19 cellular contexts compared by ENCODE assay signal in the genomic region with DNA sequence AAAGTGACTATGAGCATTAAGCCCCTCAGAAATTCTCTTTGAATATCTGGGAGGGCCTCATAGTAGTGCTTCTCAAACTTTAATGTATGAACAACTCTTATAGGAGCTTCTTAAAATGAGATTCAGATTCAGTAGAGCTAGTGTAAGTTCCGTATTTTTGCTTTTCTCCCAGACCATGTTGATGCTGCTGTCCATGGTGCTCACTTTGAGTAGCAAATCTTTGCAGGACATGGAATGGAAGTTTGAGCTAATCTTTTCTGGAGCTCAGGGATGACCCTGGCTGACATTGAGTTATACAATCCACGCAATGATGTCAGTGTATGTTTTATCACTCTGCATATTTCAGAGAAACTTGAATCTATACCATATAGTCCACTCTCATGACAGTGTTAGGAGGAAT.
DNase-seq lines count a peak whose midpoint lies in the region; ATAC-seq and TF ChIP-seq lines count a peak whose summit lies in the region.
"Had no signal": no experiment of that assay in that cellular context is flagged by ENCODE, and none has a peak within 500 bp of the region (broad histone marks: within the 10 kb centered on the region; RNA-seq: fewer than 3 reads in every experiment).

No MANE protein-coding gene starts in this region.

- H3K4me1 ChIP-seq in breast epithelium, result no peaks in the 10 kb centered on the region
- H3K4me1 ChIP-seq: tibial nerve had no signal

- H3K27ac ChIP-seq in breast epithelium (no peak overlapping the region), SK-N-MC (no peak overlapping the region)
- H3K27ac ChIP-seq: C4-2B, tibial nerve had no signal

- H3K9me3 Mint-ChIP-seq in T-cell, result peaks cover 3 to 8% (median 3%) of the 10 kb centered on the region in 3 donors
- H3K9me3 Mint-ChIP-seq: T-helper 2 cell treated with Interferon-gamma antibody and Interleukin-4, amounts not matched to agents 5 μg/mL and 100 μg/mL, for 36 hours had no signal

- H3K4me1 Mint-ChIP-seq in T-cell, result no peaks in the 10 kb centered on the region
- H3K4me1 Mint-ChIP-seq: activated CD4-positive, alpha-beta T cell treated with anti-CD3 and anti-CD28 coated beads for 36 hours had no signal

- TF ChIP-seq CTCF in breast epithelium (IDR thresholded peaks at IDR 0.05) (no peak), fibroblast of pulmonary artery (IDR thresholded peaks at IDR 0.05; ENCODE audit: low read length, missing control alignments) (no peak)

- intact Hi-C loops in breast epithelium (cut with DNase I; ENCODE audit: low total_unique reads), result no loop called here

- H3K9ac ChIP-seq in SK-N-MC (ENCODE audit: insufficient read length), result no peak overlapping the region

- H3K27ac Mint-ChIP-seq in T-cell, result no peak overlapping the region
- H3K27ac Mint-ChIP-seq: activated CD4-positive, alpha-beta T cell treated with anti-CD3 and anti-CD28 coated beads for 36 hours; T-helper 2 cell treated with Interferon-gamma antibody and Interleukin-4, amounts not matched to agents 5 μg/mL and 100 μg/mL, for 36 hours had no signal

- CTCF ChIA-PET in T-cell (lab: Charles Lee), result no interaction called here

- ATAC-seq in HG03045 (IDR thresholded peaks at IDR 0.05; ENCODE audit: unreplicated experiment), result no peak
- ATAC-seq in T-cell (replicated peaks in 1 of 4), result no peak
- ATAC-seq: activated CD4-positive, alpha-beta T cell treated with anti-CD3 and anti-CD28 coated beads for 36 hours; left colon; right cardiac atrium had no signal

- H3K36me3 ChIP-seq in breast epithelium (no peaks in the 10 kb centered on the region), SK-N-MC (ENCODE audit: insufficient read depth, low read length) (no peaks in the 10 kb centered on the region)
- H3K36me3 ChIP-seq: tibial nerve had no signal

- H3K27me3 ChIP-seq in breast epithelium, result no peaks in the 10 kb centered on the region
- H3K27me3 ChIP-seq: tibial nerve had no signal

- no peaks in the 10 kb centered on the region for H3K27me3 Mint-ChIP-seq in T-cell
- H3K27me3 Mint-ChIP-seq: activated CD4-positive, alpha-beta T cell treated with anti-CD3 and anti-CD28 coated beads for 36 hours had no signal

- DNase-seq in T47D (ENCODE audit: low read depth in 1 of 2, low spot score in 1 of 2) (peak; percentile 7 to 65), breast epithelium (ENCODE audit: low spot score in 2 of 2) (no peak), SK-N-MC (ENCODE audit: low read depth, low spot score) (peak; percentile 10), fibroblast of pulmonary artery (ENCODE audit: low read depth) (peak; percentile 4), kidney glomerular epithelial cell (lab: John Stamatoyannopoulos, UW) (no peak), T-cell (no peak)
- no peak for DNase-seq in activated CD4-positive, CD25-positive, alpha-beta regulatory T cell (lab: John Stamatoyannopoulos, UW)
- DNase-seq: activated CD4-positive, alpha-beta T cell treated with anti-CD3 and anti-CD28 coated beads for 36 hours; activated effector memory CD4-positive, alpha-beta T cell treated with Interleukin-2 at 50 U/mL for 16 hours; left colon; MM.1S; NCI-H1694 treated with DMSO at 0.1 percent for 48 hours; NCI-H2227 treated with DMSO at 0.1 percent for 48 hours; right cardiac atrium; stimulated activated naive CD4-positive, alpha-beta T cell had no signal

- no peak overlapping the region for H3K4me3 ChIP-seq in breast epithelium
- no peak overlapping the region for H3K4me3 ChIP-seq in SK-N-MC
- H3K4me3 ChIP-seq in fibroblast of pulmonary artery (replicated peaks; ENCODE audit: low read depth, low read length), result no peak overlapping the region
- H3K4me3 ChIP-seq: tibial nerve had no signal

- no peaks in the 10 kb centered on the region for H3K36me3 Mint-ChIP-seq in T-cell

- in situ Hi-C loops in T47D (cut with HindIII; ENCODE audit: low pct_unique_long_range_greater_than_20kb, low sequenced_read_pairs), result no loop called here

- no peak for TF ChIP-seq POLR2A in breast epithelium (IDR thresholded peaks at IDR 0.05)

- POLR2A ChIA-PET in T-cell (lab: Charles Lee), result no interaction called here

- no peak overlapping the region for H3K4me3 Mint-ChIP-seq in T-cell
- H3K4me3 Mint-ChIP-seq: activated CD4-positive, alpha-beta T cell treated with anti-CD3 and anti-CD28 coated beads for 36 hours; T-helper 2 cell treated with Interferon-gamma antibody and Interleukin-4, amounts not matched to agents 5 μg/mL and 100 μg/mL, for 36 hours had no signal

- H3K9me3 ChIP-seq in breast epithelium, result peaks cover 0 to 12% of the 10 kb centered on the region in 2 donors
- no peaks in the 10 kb centered on the region for H3K9me3 ChIP-seq in SK-N-MC (ENCODE audit: low read depth, low read length)
- H3K9me3 ChIP-seq: tibial nerve had no signal

Comparison
In these comparisons a context has a peak if more than half of its experiments do, and no peak if none do; other contexts are left out.
1. DNase-seq: peak in T47D (2 of 2), SK-N-MC (single experiment) and fibroblast of pulmonary artery (single experiment); none in breast epithelium (0 of 2), kidney glomerular epithelial cell (single experiment), activated CD4-positive, CD25-positive, alpha-beta regulatory T cell (0 of 4) and T-cell (0 of 34).